ENCODE assay signal across 8 cellular contexts in genomic region chr16:3400779-3401688, GRCh38. TPM values are rescaled to one million over a fixed set of nuclear protein-coding genes. Genes with fewer than 3 reads are reported as not detected.
DNase-seq lines count a peak whose midpoint lies in the region; ATAC-seq and TF ChIP-seq lines count a peak whose summit lies in the region.

Gene ZNF174 (plus strand): TSS chr16:3401215. CDS start chr16:3402005, 790 bp downstream.
Gene ZSCAN32 (minus strand): TSS chr16:3401004. CDS start chr16:3397557, 3,447 bp downstream.

- H3K9me3 ChIP-seq in T-helper 17 cell (ENCODE audit: control insufficient read depth, low read length, poor library complexity, severe bottlenecking): peaks cover 6% of the 10 kb centered on the region
- H3K9me3 ChIP-seq in right atrium auricular region: peaks cover 1 to 39% of the 10 kb centered on the region in 2 donors
- H3K9me3 ChIP-seq in uterus: peaks cover 0 to 9% of the 10 kb centered on the region in 2 donors

- H3K27me3 Mint-ChIP-seq in T-helper 17 cell: no peaks in the 10 kb centered on the region

- peak; percentile 86 for TF ChIP-seq POLR2A in GM15510 (IDR thresholded peaks at IDR 0.05; ENCODE audit: borderline replicate concordance, extremely low read depth, insufficient read length)
- peak in 1 of 2 donors; percentile 53 for TF ChIP-seq POLR2A in uterus (IDR thresholded peaks at IDR 0.05)

- H3K4me1 Mint-ChIP-seq in T-helper 17 cell: peaks cover 12% of the 10 kb centered on the region

- H3K27ac ChIP-seq in angular gyrus (ENCODE audit: low read depth, low read length): peak within 1 kb of the TSS; percentile 71
- peak within 1 kb of the TSS; percentile 86 to 90 for H3K27ac ChIP-seq in right atrium auricular region
- H3K27ac ChIP-seq in uterus: peak within 1 kb of the TSS; percentile 62 to 88

- ATAC-seq in HG02885 (IDR thresholded peaks at IDR 0.05; ENCODE audit: poor library complexity, unreplicated experiment) (peak; percentile 97), T-helper 17 cell (peak; percentile 98)

- H3K27me3 ChIP-seq in right atrium auricular region (no peaks in the 10 kb centered on the region), uterus (no peaks in the 10 kb centered on the region)

- intact Hi-C loops in uterus (cut with DNase I; ENCODE audit: low total_unique reads): loop anchor here (5.0 kb wide), 1 partner anchor 89 kb away; no protein-coding TSS in a partner anchor

- H3K4me3 Mint-ChIP-seq in T-helper 17 cell: peak within 1 kb of the TSS; percentile 94

- peaks cover 42% of the 10 kb centered on the region for H3K36me3 ChIP-seq in right atrium auricular region
- no peaks in the 10 kb centered on the region for H3K36me3 ChIP-seq in uterus

- peak within 1 kb of the TSS; percentile 27 for H3K27ac Mint-ChIP-seq in T-helper 17 cell

- DNase-seq in NCI-H1694 treated with DMSO at 0.1 percent for 48 hours (lab: John Stamatoyannopoulos, UW): peak; percentile 92
- DNase-seq in T-helper 17 cell: peak; percentile 94 to 97 (median 96)
- peak; percentile 98 for DNase-seq in right atrium auricular region (ENCODE audit: low spot score)
- DNase-seq in pulmonary artery endothelial cell (ENCODE audit: low read depth, low spot score): peak; percentile 97
- DNase-seq in uterus: peak; percentile 99 to 100

- H3K36me3 Mint-ChIP-seq in T-helper 17 cell (ENCODE audit: low read depth): peaks cover 6% of the 10 kb centered on the region

- TF ChIP-seq CTCF in right atrium auricular region (IDR thresholded peaks at IDR 0.05): peak in 1 of 2 donors; percentile 26
- TF ChIP-seq CTCF in uterus (IDR thresholded peaks at IDR 0.05): peak in 2 of 4 experiments; percentile 19 to 26

- H3K4me3 ChIP-seq in right atrium auricular region (peak within 1 kb of the TSS; percentile 90 to 94), uterus (peak within 1 kb of the TSS; percentile 83 to 98)

- H3K4me1 ChIP-seq in right atrium auricular region (peaks cover 0 to 18% of the 10 kb centered on the region in 2 donors), uterus (no peaks in the 10 kb centered on the region)

RNA-seq across cellular contexts. Expression of gene ZNF174, which starts in this region (rescaled TPM):
- 1 to 10 TPM; 4.4 to 5.4 TPM for total RNA-seq in T-helper 17 cell
- 10 to 100 TPM; 10.2 to 16.5 TPM for total RNA-seq in right atrium auricular region
- 6.2 and 7.9 TPM in 2 replicates for total RNA-seq in pulmonary artery endothelial cell
- total RNA-seq in uterus: 10 to 100 TPM in 3 of 4 donors, 1 to 10 TPM in 1; 5.6 to 16.2 (median 12.3) TPM

RNA-seq across cellular contexts. Expression of gene ZSCAN32, which starts in this region (rescaled TPM):
- total RNA-seq in T-helper 17 cell (1 to 10 TPM; 5.9 to 6.3 TPM), right atrium auricular region (1 to 10 TPM; 4.2 to 9.4 TPM), pulmonary artery endothelial cell (8.9 and 11.9 TPM in 2 replicates), uterus (10 to 100 TPM in 3 of 4 donors, 1 to 10 TPM in 1; 1.8 to 27.6 (median 16.1) TPM)

Comparison
In these comparisons a context has a peak if more than half of its experiments do, and no peak if none do; other contexts are left out.
1. Peak in every context shown above with its lines: DNase-seq, ATAC-seq, H3K4me3 ChIP-seq and H3K27ac ChIP-seq.